ENCODE assay signal across 8 cellular contexts in genomic region chr11:65555693-65556231, GRCh38. TPM values are rescaled to one million over a fixed set of nuclear protein-coding genes. Genes with fewer than 3 reads are reported as not detected.
DNase-seq lines count a peak whose midpoint lies in the region; ATAC-seq and TF ChIP-seq lines count a peak whose summit lies in the region.

No MANE protein-coding gene starts in this region.

- H3K27me3 ChIP-seq in Caco-2 (replicated peaks; ENCODE audit: control insufficient read depth, insufficient read depth, low read length) (no peaks in the 10 kb centered on the region), dorsolateral prefrontal cortex (no peaks in the 10 kb centered on the region), ovary (no peaks in the 10 kb centered on the region)

- H3K4me1 ChIP-seq in Caco-2 = peaks cover 71% of the 10 kb centered on the region
- H3K4me1 ChIP-seq in ovary (ENCODE audit: insufficient read depth) = peaks cover 28% of the 10 kb centered on the region

- H3K4me1 Mint-ChIP-seq in Caco-2 (ENCODE audit: low read depth, unreplicated experiment) = peaks cover 54% of the 10 kb centered on the region

- peaks cover 35% of the 10 kb centered on the region for H3K36me3 Mint-ChIP-seq in Caco-2 (ENCODE audit: insufficient read depth, unreplicated experiment)

- no TSS peak for BruUV-seq in Caco-2 (replicated peaks; lab: Mats Ljungman, UMichigan)

- POLR2A ChIA-PET in Caco-2 (lab: Charles Lee) = no interaction called here

- no peaks in the 10 kb centered on the region for H3K9me3 Mint-ChIP-seq in Caco-2 (ENCODE audit: unreplicated experiment)

- no peaks in the 10 kb centered on the region for H3K9me3 ChIP-seq in Caco-2
- H3K9me3 ChIP-seq in ovary = no peaks in the 10 kb centered on the region

- H3K27ac Mint-ChIP-seq in Caco-2 (ENCODE audit: unreplicated experiment) = peak overlapping the region; percentile 61

- DNase-seq in Caco-2 = peak; percentile 59 to 77
- peak; percentile 99 for DNase-seq in RPMI7951 (ENCODE audit: low read depth)
- DNase-seq in dorsolateral prefrontal cortex = no peak
- peak in 2 of 5 donors; percentile 48 for DNase-seq in ovary
- no peak for DNase-seq in left colon
- no peak for DNase-seq in Ammon's horn (ENCODE audit: low spot score)
- no peak for DNase-seq in NCI-H510A treated with DMSO at 0.1 percent for 48 hours (lab: John Stamatoyannopoulos, UW)
- DNase-seq in NCI-H748 treated with DMSO at 0.1 percent for 48 hours (lab: John Stamatoyannopoulos, UW) = no peak

- CTCF ChIA-PET in Caco-2 (lab: Charles Lee) = no interaction called here

- H3K4me3 Mint-ChIP-seq in Caco-2 (ENCODE audit: unreplicated experiment) = peak overlapping the region; percentile 75

- WGBS in ovary, 3 donors = 45 to 52% (median 52%) methylated on average over 6 of the region's 6 CpGs

- no peak for TF ChIP-seq POLR2A in ovary (IDR thresholded peaks at IDR 0.05)

- H3K36me3 ChIP-seq in Caco-2 (ENCODE audit: control insufficient read depth, insufficient read depth, low read length) (no peaks in the 10 kb centered on the region; the same call in 1 of the 2 replicates), ovary (no peaks in the 10 kb centered on the region)

- H3K27me3 Mint-ChIP-seq in Caco-2 (ENCODE audit: insufficient read depth, unreplicated experiment) = no peaks in the 10 kb centered on the region

- H3K27ac ChIP-seq in dorsolateral prefrontal cortex (peak overlapping the region in 40 of 59 donors; percentile 6 to 100 (median 55)), ovary (peak overlapping the region; percentile 51 to 100)

- intact Hi-C loops in Caco-2 (cut with micrococcal nuclease; ENCODE audit: unreplicated experiment) = no loop called here
- intact Hi-C loops in dorsolateral prefrontal cortex (cut with DNase I) = loop anchor here in 1 of 2 donors (5.0 kb wide), 1 partner anchor 52 kb away; no protein-coding TSS in a partner anchor
- intact Hi-C loops in ovary (cut with DNase I) = loop anchor here in 1 of 4 donors (2.0 kb wide), 1 partner anchor 13 kb away; no protein-coding TSS in a partner anchor
- intact Hi-C loops in left colon (cut with DNase I, micrococcal nuclease) = no loop called here

- no peak for ATAC-seq in left colon

- H3K4me3 ChIP-seq in Caco-2 (ENCODE audit: low read depth, low read length) (no peak overlapping the region), dorsolateral prefrontal cortex (peak overlapping the region in 12 of 59 donors; percentile 6 to 79 (median 74)), ovary (no peak overlapping the region)

- no peak for TF ChIP-seq EP300 in ovary (IDR thresholded peaks at IDR 0.05)

- no peak for TF ChIP-seq CTCF in Caco-2 (IDR thresholded peaks at IDR 0.05; ENCODE audit: insufficient read depth in 1 of 2, low read depth in 1 of 2, low read length in 1 of 2, severe bottlenecking in 1 of 2, unreplicated experiment in 1 of 2)
- no peak for TF ChIP-seq CTCF in dorsolateral prefrontal cortex (IDR thresholded peaks at IDR 0.05 in 54 of 56, conservative IDR thresholded peaks at IDR 0.05 in 2 of 56; ENCODE audit: low read depth in 1 of 56, partially characterized antibody in 56 of 56)
- TF ChIP-seq CTCF in ovary (IDR thresholded peaks at IDR 0.05) = no peak

RNA-seq across cellular contexts. Expression of gene LTBP3, which starts 2.4 kb away (rescaled TPM):
- 87.2 and 91.2 TPM in 2 replicates for total RNA-seq in Caco-2 (2022)
- total RNA-seq in RPMI7951 (2014; rRNA removed; shearing (Covaris generic)) = 20.9 and 38.4 TPM in 2 replicates
- total RNA-seq in dorsolateral prefrontal cortex = 100 to 1,000 TPM in 117 of 120 experiments, 10 to 100 TPM in 3; 97.2 to 228 (median 145) TPM
- total RNA-seq in ovary = 100 to 1,000 TPM; 143 to 292 (median 198) TPM
- polyA plus RNA-seq in ovary = 100 to 1,000 TPM in 1 of 2 donors, 10 to 100 TPM in 1; 35.9 to 130 TPM
- 10 to 100 TPM; 24.9 to 42.9 TPM for total RNA-seq in left colon

RNA-seq across cellular contexts. Expression of gene ZNRD2, which starts 14.5 kb away (rescaled TPM):
- 52.9 and 53.9 TPM in 2 replicates for total RNA-seq in Caco-2 (2022)
- 87.7 and 98.0 TPM in 2 replicates for total RNA-seq in RPMI7951 (2014; rRNA removed; shearing (Covaris generic))
- 10 to 100 TPM; 22.6 to 74.8 (median 38.1) TPM for total RNA-seq in dorsolateral prefrontal cortex
- total RNA-seq in ovary = 10 to 100 TPM; 26.6 to 59.5 (median 39.2) TPM
- polyA plus RNA-seq in ovary = 10 to 100 TPM in 1 of 2 donors, 1 to 10 TPM in 1; 2.3 to 61.8 TPM
- 10 to 100 TPM; 15.4 to 18.5 TPM for total RNA-seq in left colon

RNA-seq across cellular contexts. Expression of gene FAM89B, which starts 16.6 kb away (rescaled TPM):
- total RNA-seq in Caco-2 (2022) (24.0 and 26.9 TPM in 2 replicates), dorsolateral prefrontal cortex (100 to 1,000 TPM in 1 of 120 experiments, 10 to 100 TPM in 119; 35.7 to 101 (median 59.6) TPM), ovary (10 to 100 TPM; 41.0 to 74.0 (median 53.3) TPM), left colon (10 to 100 TPM; 24.4 to 33.8 TPM)
- total RNA-seq in RPMI7951 (2014; rRNA removed; shearing (Covaris generic)) = 36.9 and 43.1 TPM in 2 replicates
- polyA plus RNA-seq in ovary = 10 to 100 TPM in 1 of 2 donors, 1 to 10 TPM in 1; 1.9 to 47.8 TPM

RNA-seq across cellular contexts. Expression of gene EHBP1L1, which starts 20.1 kb away (rescaled TPM):
- total RNA-seq in Caco-2 (2022) (19.2 and 19.6 TPM in 2 replicates), dorsolateral prefrontal cortex (10 to 100 TPM; 17.3 to 49.0 (median 28.4) TPM), ovary (10 to 100 TPM; 21.7 to 63.0 (median 40.3) TPM), left colon (10 to 100 TPM; 78.7 to 89.7 TPM)
- 22.8 and 47.8 TPM in 2 replicates for total RNA-seq in RPMI7951 (2014; rRNA removed; shearing (Covaris generic))
- polyA plus RNA-seq in ovary = 10 to 100 TPM; 24.5 to 42.4 TPM

RNA-seq across cellular contexts. Expression of gene SCYL1, which starts 30.9 kb away (rescaled TPM):
- total RNA-seq in Caco-2 (2022) (123 and 124 TPM in 2 replicates), dorsolateral prefrontal cortex (100 to 1,000 TPM in 34 of 120 experiments, 10 to 100 TPM in 86; 71.5 to 120 (median 93.9) TPM), ovary (100 to 1,000 TPM in 1 of 7 donors, 10 to 100 TPM in 6; 59.0 to 118 (median 96.2) TPM), left colon (10 to 100 TPM; 58.4 to 70.8 TPM)
- 64.1 and 65.7 TPM in 2 replicates for total RNA-seq in RPMI7951 (2014; rRNA removed; shearing (Covaris generic))
- 10 to 100 TPM; 11.7 to 71.6 TPM for polyA plus RNA-seq in ovary

Comparison
In these comparisons a context has a peak if more than half of its experiments do, and no peak if none do; other contexts are left out.
1. DNase-seq: peak in Caco-2 (2 of 2) and RPMI7951 (single experiment); none in dorsolateral prefrontal cortex (0 of 10), left colon (0 of 2), Ammon's horn (single experiment), NCI-H510A treated with DMSO at 0.1 percent for 48 hours (single experiment) and NCI-H748 treated with DMSO at 0.1 percent for 48 hours (single experiment).